Comparison of ENCODE assay signal across 25 cellular contexts in the genomic region with DNA sequence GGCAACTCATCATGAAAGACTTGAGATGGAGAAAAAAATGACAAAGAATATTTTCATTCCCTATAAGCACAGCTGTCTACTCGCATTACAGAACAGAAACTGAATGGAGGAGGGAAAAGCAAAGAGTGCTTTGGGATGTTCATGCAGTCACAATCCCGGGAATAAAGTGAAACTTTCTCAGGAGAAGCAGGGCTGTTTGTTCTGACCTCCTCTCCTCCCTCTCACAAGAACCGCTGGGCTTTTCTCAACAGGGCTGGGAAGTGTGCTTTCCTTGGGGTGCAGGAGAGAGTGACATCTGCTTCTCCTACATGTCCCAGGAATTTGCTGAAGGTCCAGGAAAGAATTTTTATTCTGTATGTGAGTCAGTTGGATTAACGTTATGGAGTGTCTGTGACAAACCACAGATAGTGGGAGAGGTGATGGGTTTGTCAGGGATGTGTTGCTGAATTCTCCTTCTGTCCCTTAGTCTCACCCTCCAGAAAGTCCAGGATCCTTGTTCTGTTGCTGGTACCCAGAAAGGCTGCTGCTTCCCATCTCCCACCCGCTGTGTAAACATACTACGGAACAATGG.
DNase-seq lines count a peak whose midpoint lies in the region; ATAC-seq, FAIRE-seq and TF ChIP-seq lines count a peak whose summit lies in the region.
"Had no signal": no experiment of that assay in that cellular context is flagged by ENCODE, and none has a peak within 500 bp of the region (broad histone marks: within the 10 kb centered on the region; RNA-seq: fewer than 3 reads in every experiment).

No MANE protein-coding gene starts in this region.

- H3K4me1 Mint-ChIP-seq in neural progenitor cell = peaks cover 30% of the 10 kb centered on the region
- peaks cover 21% of the 10 kb centered on the region for H3K4me1 Mint-ChIP-seq in type B pancreatic cell (ENCODE audit: unreplicated experiment)
- H3K4me1 Mint-ChIP-seq: CD4-positive, CD25-positive, alpha-beta regulatory T cell had no signal

- H3K36me3 Mint-ChIP-seq in neural progenitor cell = no peaks in the 10 kb centered on the region
- no peaks in the 10 kb centered on the region for H3K36me3 Mint-ChIP-seq in type B pancreatic cell
- H3K36me3 Mint-ChIP-seq: CD4-positive, CD25-positive, alpha-beta regulatory T cell had no signal

- no peak for TF ChIP-seq EP300 in H1 (IDR thresholded peaks at IDR 0.05; ENCODE audit: borderline replicate concordance in 1 of 2, low read depth in 2 of 2, low read length in 2 of 2)

- H2BK12ac ChIP-seq in H1 (ENCODE audit: low read depth, low read length) = peak overlapping the region; percentile 41; the same call in 1 of the 2 replicates

- WGBS in right cardiac atrium = 46% methylated on average over 6 of the region's 6 CpGs
- WGBS in H1 (ENCODE audit: extremely low coverage in 1 of 2, insufficient coverage in 1 of 2, insufficient read length in 1 of 2, insufficient replicate concordance in 2 of 2, low coverage in 1 of 2, low lambda C conversion rate in 2 of 2, missing lambda C conversion rate in 1 of 2), 2 experiments = 67% methylated on average over 6 of the region's 6 CpGs; no CpG with 5 or more reads in 1 of the 2 experiments
- 60 to 62% methylated on average over 6 of the region's 6 CpGs for WGBS in GM23248 (ENCODE audit: low coverage in 1 of 2, low lambda C conversion rate in 2 of 2, missing lambda C conversion rate in 2 of 2), 2 experiments

- H2BK5ac ChIP-seq in H1 (ENCODE audit: low read depth, low read length) = peak overlapping the region; percentile 15; the same call in 1 of the 2 replicates

- no peak overlapping the region for H4K5ac ChIP-seq in H1 (ENCODE audit: insufficient read length, low read depth, low read length)

- no peak overlapping the region for H2AK5ac ChIP-seq in H1 (ENCODE audit: low read depth, low read length)

- ATAC-seq in left cardiac atrium (peak; percentile 73 to 75), right cardiac atrium (no peak)

- H3K23me2 ChIP-seq in H1 (ENCODE audit: low read depth, low read length) = no peaks in the 10 kb centered on the region

- H3K4me3 Mint-ChIP-seq in neural progenitor cell = no peak overlapping the region
- H3K4me3 Mint-ChIP-seq in type B pancreatic cell = no peak overlapping the region
- H3K4me3 Mint-ChIP-seq: CD4-positive, CD25-positive, alpha-beta regulatory T cell had no signal

- H3K56ac ChIP-seq in H1 (replicated peaks; ENCODE audit: insufficient read length, low read depth, low read length) = no peak overlapping the region

- H3K27ac ChIP-seq in right cardiac atrium (ENCODE audit: low read length) (no peak overlapping the region), H1 (ENCODE audit: low read depth, low read length) (no peak overlapping the region), neural progenitor cell (no peak overlapping the region), GM23248 (no peak overlapping the region)
- H3K27ac ChIP-seq: BLaER1 had no signal

- H3K27ac Mint-ChIP-seq in neural progenitor cell (no peak overlapping the region), type B pancreatic cell (no peak overlapping the region)
- H3K27ac Mint-ChIP-seq: CD4-positive, CD25-positive, alpha-beta regulatory T cell had no signal

- TF ChIP-seq POLR2A in H1 (IDR thresholded peaks at IDR 0.05; ENCODE audit: control extremely low read depth in 1 of 2, low read depth in 2 of 2, low read length in 2 of 2) = no peak

- H3K4me2 ChIP-seq in H1 (ENCODE audit: insufficient read depth in 1 of 2, low read depth in 2 of 2, low read length in 2 of 2) (0 out of 4 replicates have a peak overlapping the region, but pooled peaks of 1 of the 2 experiments have one; percentile 14), neural progenitor cell (no peak overlapping the region), GM23248 (ENCODE audit: unreplicated experiment) (no peak overlapping the region)
- H3K4me2 ChIP-seq: BLaER1, SK-N-SH had no signal

- H4K8ac ChIP-seq in H1 (ENCODE audit: extremely low read depth, insufficient read depth, low read length) = no peak overlapping the region

- H3K9me3 ChIP-seq in right cardiac atrium (ENCODE audit: control insufficient read depth, low read length) (no peaks in the 10 kb centered on the region), H1 (ENCODE audit: insufficient read depth in 2 of 2, low read depth in 1 of 2, low read length in 1 of 2) (no peaks in the 10 kb centered on the region), neural progenitor cell (ENCODE audit: low read depth) (no peaks in the 10 kb centered on the region), GM23248 (ENCODE audit: low read depth) (no peaks in the 10 kb centered on the region)
- H3K9me3 ChIP-seq: SK-N-SH had no signal

- no peak overlapping the region for H3K14ac ChIP-seq in H1 (ENCODE audit: insufficient read length)

- no peak overlapping the region for H2BK15ac ChIP-seq in H1 (ENCODE audit: low read length)

- no peak overlapping the region for H3K18ac ChIP-seq in H1 (ENCODE audit: extremely low read depth, low read length)

- POLR2A ChIA-PET in H1 (lab: Charles Lee; ENCODE audit: partially characterized antibody) = no interaction called here

- H3K9me3 Mint-ChIP-seq in neural progenitor cell (peaks cover 10% of the 10 kb centered on the region), type B pancreatic cell (peaks cover 5% of the 10 kb centered on the region)

- no peak overlapping the region for H2BK20ac ChIP-seq in H1 (ENCODE audit: low read length)

- H3K27me3 ChIP-seq in right cardiac atrium (ENCODE audit: control insufficient read depth, insufficient read depth) (no peaks in the 10 kb centered on the region), H1 (replicated peaks in 1 of 4; ENCODE audit: control insufficient read depth in 3 of 4, extremely low read depth in 1 of 4, insufficient read depth in 3 of 4, low read length in 3 of 4) (no peaks in the 10 kb centered on the region), neural progenitor cell (no peaks in the 10 kb centered on the region), GM23248 (replicated peaks; ENCODE audit: insufficient read depth) (peaks cover 18% of the 10 kb centered on the region)
- H3K27me3 ChIP-seq: BLaER1 had no signal

- DNase-seq in left cardiac atrium (no peak), right cardiac atrium (no peak), H1 (ENCODE audit: low read depth in 1 of 2, low spot score in 2 of 2) (no peak), neural progenitor cell (ENCODE audit: low spot score) (no peak), type B pancreatic cell (ENCODE audit: extremely low spot score, unreplicated experiment) (peak; percentile 24), GOT3 (lab: John Stamatoyannopoulos, UW) (no peak), urothelium cell line (ENCODE audit: low spot score) (no peak), GM23248 (no peak)
- DNase-seq: 8988T; CD4-positive, CD25-positive, alpha-beta regulatory T cell; HCEC 1CT; NCI-H1092 treated with DMSO at 0.1 percent for 48 hours; NCI-H1436 treated with DMSO at 0.1 percent for 48 hours; NCI-H1930; NCI-H2171; NCI-H226; NCI-H510A treated with DMSO at 0.1 percent for 48 hours; NCI-H748 treated with DMSO at 0.1 percent for 48 hours; SIG-M5; SK-N-SH; SW 1271 had no signal

- no peak for FAIRE-seq in H1 (lab: Jason Lieb, UNC)
- FAIRE-seq in urothelium cell line (lab: Jason Lieb, UNC) = no peak
- FAIRE-seq: D721Med, GM18507, RCC 7860 had no signal

- no peak for TF ChIP-seq RAD21 in H1 (IDR thresholded peaks at IDR 0.05 in 1 of 2, conservative IDR thresholded peaks at IDR 0.05 in 1 of 2; ENCODE audit: low read depth in 2 of 2, low read length in 2 of 2)

- H2BK120ac ChIP-seq in H1 (replicated peaks; ENCODE audit: low read depth, low read length) = no peak overlapping the region

- no peaks in the 10 kb centered on the region for H4K20me1 ChIP-seq in H1 (replicated peaks in 1 of 2; ENCODE audit: control insufficient read depth in 1 of 2, insufficient read depth in 2 of 2, low read length in 2 of 2)
- no peaks in the 10 kb centered on the region for H4K20me1 ChIP-seq in neural progenitor cell (ENCODE audit: low read depth)
- no peaks in the 10 kb centered on the region for H4K20me1 ChIP-seq in GM23248 (ENCODE audit: insufficient read depth)
- H4K20me1 ChIP-seq: BLaER1 had no signal

- H3K79me2 ChIP-seq in H1 (ENCODE audit: control insufficient read depth in 1 of 2, insufficient read depth in 2 of 2, low read length in 2 of 2) (no peaks in the 10 kb centered on the region), neural progenitor cell (ENCODE audit: low read depth) (no peaks in the 10 kb centered on the region), GM23248 (ENCODE audit: insufficient read depth) (no peaks in the 10 kb centered on the region)

- no peak overlapping the region for H3K9ac ChIP-seq in H1 (replicated peaks in 1 of 4; ENCODE audit: extremely low read depth in 1 of 4, low read depth in 3 of 4, low read length in 3 of 4)
- no peak overlapping the region for H3K9ac ChIP-seq in neural progenitor cell
- no peak overlapping the region for H3K9ac ChIP-seq in GM23248
- H3K9ac ChIP-seq: BLaER1, SK-N-SH had no signal

- CTCF ChIA-PET in H1 (lab: Charles Lee; ENCODE audit: partially characterized antibody) = no interaction called here

- 0 out of 2 replicates have a peak overlapping the region, but pooled peaks have one; percentile 8 for H2AFZ ChIP-seq in H1 (ENCODE audit: low read length)
- peak overlapping the region; percentile 61 for H2AFZ ChIP-seq in neural progenitor cell (replicated peaks)
- no peak overlapping the region for H2AFZ ChIP-seq in GM23248

- intact Hi-C loops in left cardiac atrium (cut with DNase I) (no loop called here), right cardiac atrium (cut with DNase I) (no loop called here)

- no peaks in the 10 kb centered on the region for H3K9me2 ChIP-seq in GM23248 (ENCODE audit: insufficient read depth)
- H3K9me2 ChIP-seq: SK-N-SH had no signal

- TF ChIP-seq CTCF in H1 (IDR thresholded peaks at IDR 0.05; ENCODE audit: control extremely low read depth in 1 of 3, insufficient read depth in 1 of 3, low read depth in 1 of 3, low read length in 3 of 3) = no peak
- no peak for TF ChIP-seq CTCF in neural progenitor cell (IDR thresholded peaks at IDR 0.05)
- TF ChIP-seq CTCF in type B pancreatic cell (conservative IDR thresholded peaks at IDR 0.05) = no peak

- in situ Hi-C loops in GM23248 (cut with MboI) = no loop called here

- H3K27me3 Mint-ChIP-seq in neural progenitor cell (ENCODE audit: insufficient read depth, low read depth) (peaks cover 4% of the 10 kb centered on the region), type B pancreatic cell (peaks cover 10% of the 10 kb centered on the region)
- H3K27me3 Mint-ChIP-seq: CD4-positive, CD25-positive, alpha-beta regulatory T cell had no signal

- H3K23ac ChIP-seq in H1 (ENCODE audit: insufficient read length) = no peak overlapping the region

- H3K4me1 ChIP-seq in right cardiac atrium (ENCODE audit: control insufficient read depth, insufficient read depth, low read length) (peaks cover 3% of the 10 kb centered on the region), H1 (replicated peaks in 1 of 4; ENCODE audit: control insufficient read depth in 3 of 4, insufficient read depth in 4 of 4, low read length in 3 of 4) (peaks cover 4 to 16% (median 15%) of the 10 kb centered on the region in 4 experiments; a peak in 6 of 7 replicates), neural progenitor cell (peaks cover 13% of the 10 kb centered on the region), GM23248 (ENCODE audit: insufficient read depth) (no peaks in the 10 kb centered on the region)
- H3K4me1 ChIP-seq: BLaER1 had no signal

- no peaks in the 10 kb centered on the region for H3K36me3 ChIP-seq in H1 (ENCODE audit: control insufficient read depth in 2 of 4, insufficient read depth in 4 of 4, low read length in 3 of 4)
- H3K36me3 ChIP-seq in neural progenitor cell = no peaks in the 10 kb centered on the region
- H3K36me3 ChIP-seq in GM23248 (ENCODE audit: low read depth) = no peaks in the 10 kb centered on the region
- H3K36me3 ChIP-seq: BLaER1 had no signal

- H3K4me3 ChIP-seq in right cardiac atrium (ENCODE audit: low read length) (no peak overlapping the region), H1 (ENCODE audit: extremely low read depth in 1 of 4, insufficient read depth in 2 of 4, low read depth in 3 of 4, low read length in 4 of 4) (no peak overlapping the region), neural progenitor cell (no peak overlapping the region), GM23248 (no peak overlapping the region)
- H3K4me3 ChIP-seq: BLaER1 had no signal

- no peak overlapping the region for H4K91ac ChIP-seq in H1 (replicated peaks; ENCODE audit: insufficient read length, low read length)

- H3F3A ChIP-seq in neural progenitor cell (ENCODE audit: low read depth) = no peaks in the 10 kb centered on the region
- H3F3A ChIP-seq in GM23248 (ENCODE audit: insufficient read depth) = no peaks in the 10 kb centered on the region

- no peaks in the 10 kb centered on the region for H3K79me1 ChIP-seq in H1 (ENCODE audit: low read depth, low read length)

- no peak overlapping the region for H3K4ac ChIP-seq in H1 (replicated peaks; ENCODE audit: insufficient read length, low read depth, low read length)

Comparison
In these comparisons a context has a peak if more than half of its experiments do, and no peak if none do; other contexts are left out.
1. ATAC-seq: peak in left cardiac atrium (2 of 2); none in right cardiac atrium (0 of 2).